Comparison of ENCODE assay signal across 5 cellular contexts in the genomic region with DNA sequence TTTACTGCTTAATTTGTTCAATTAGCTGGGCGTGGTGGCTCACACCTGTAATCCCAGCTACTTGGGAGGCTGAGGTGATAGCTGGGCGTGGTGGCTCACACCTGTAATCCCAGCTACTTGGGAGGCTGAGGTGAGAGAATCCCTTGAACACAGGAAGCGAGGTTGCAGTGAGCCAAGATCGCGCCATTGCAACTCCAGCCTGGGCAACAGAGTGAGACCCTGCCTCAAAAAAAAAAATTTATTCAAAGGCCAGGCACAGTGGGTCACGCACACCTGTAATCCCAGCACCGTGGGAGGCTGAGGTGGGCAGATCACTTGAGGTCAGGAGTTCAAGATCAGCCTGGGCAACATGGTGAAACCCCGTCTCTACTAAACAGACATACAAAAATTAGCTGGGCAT. TPM values are rescaled to one million over a fixed set of nuclear protein-coding genes. Genes with fewer than 3 reads are reported as not detected.
"Had no signal": no experiment of that assay in that cellular context is flagged by ENCODE, and none has a peak within 500 bp of the region (broad histone marks: within the 10 kb centered on the region; RNA-seq: fewer than 3 reads in every experiment).

No MANE protein-coding gene starts in this region.

RNA-seq across cellular contexts. Expression of gene NPR1, which starts 9.8 kb away (rescaled TPM):
- total RNA-seq: activated CD4-positive, alpha-beta memory T cell treated with anti-CD3 and anti-CD28 coated beads, Interleukin-2, amount 10 ng/mL, durations not matched to agents 7 days and 5 days; mononuclear cell had no signal

RNA-seq across cellular contexts. Expression of gene S100A1, which starts 40.4 kb away (rescaled TPM):
- total RNA-seq: activated CD4-positive, alpha-beta memory T cell treated with anti-CD3 and anti-CD28 coated beads, Interleukin-2, amount 10 ng/mL, durations not matched to agents 7 days and 5 days; activated CD4-positive, alpha-beta T cell treated with anti-CD3 and anti-CD28 coated beads for 36 hours; activated T-helper 1 cell treated with anti-CD3 and anti-CD28 coated beads, Interleukin-12 subunit alpha, Interleukin-12 subunit beta, Interleukin-2, Interleukin-4 antibody, amounts not matched to agents 30 ng/mL and 10 ng/mL and 1 ng/mL, durations not matched to agents 14 hours and 24 hours and 36 hours; mammary epithelial cell; mononuclear cell had no signal
